1 cellular context compared by ENCODE assay signal in the genomic region with DNA sequence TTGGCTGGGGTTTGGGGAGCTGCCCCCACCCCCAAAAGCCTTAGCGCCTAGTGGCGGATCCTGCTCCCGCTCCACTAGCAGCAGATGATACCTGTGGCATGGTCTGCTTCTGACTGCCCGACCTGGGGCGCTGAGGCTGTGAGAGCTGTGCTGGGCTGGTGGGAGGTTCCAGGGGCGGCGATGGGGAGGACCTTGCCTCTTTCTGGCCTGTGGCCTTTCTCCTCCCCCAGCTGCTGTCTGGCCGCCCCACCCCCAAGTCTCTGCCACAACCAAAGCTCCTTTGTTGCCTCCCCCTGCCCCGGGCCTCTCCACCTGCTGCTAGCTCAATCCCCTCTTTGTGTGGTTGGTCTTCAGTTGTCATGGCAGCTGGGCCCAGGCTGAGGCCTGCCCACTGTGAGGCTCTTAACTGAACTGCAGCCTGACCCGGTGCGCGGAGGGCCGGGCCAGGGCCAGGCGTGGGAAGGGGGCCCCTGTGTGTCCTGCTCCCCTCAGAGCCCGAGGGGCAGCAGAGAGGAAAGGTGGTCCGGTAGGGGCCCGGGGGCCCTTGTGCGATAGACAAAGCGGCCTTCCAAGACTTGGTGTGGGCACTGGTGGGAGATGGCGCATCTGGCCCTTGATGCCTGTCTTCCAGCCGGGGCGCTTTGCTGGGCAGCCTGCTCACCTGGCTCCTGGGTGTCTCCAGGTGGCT.
TF ChIP-seq lines count a peak whose summit lies in the region.

No MANE protein-coding gene starts in this region.

TF ChIP-seq in HepG2, 621 proteins besides CTCF, POLR2A, EP300 and RAD21 (continued from another document and continues in another):
- TF ChIP-seq SKIL (CRISPR knock-in tag; IDR thresholded peaks at IDR 0.05; ENCODE audit: borderline replicate concordance) (peak; percentile 87), SMAD3 (CRISPR knock-in tag; IDR thresholded peaks at IDR 0.05) (0 out of 2 replicates have a peak, but pooled peaks have one; percentile 40), CREM (IDR thresholded peaks at IDR 0.05) (no peak), CREM (CRISPR knock-in tag; IDR thresholded peaks at IDR 0.05) (no peak), ZKSCAN5 (CRISPR knock-in tag; IDR thresholded peaks at IDR 0.05) (no peak), KIAA2018 (CRISPR knock-in tag; IDR thresholded peaks at IDR 0.05; ENCODE audit: borderline replicate concordance) (no peak), ZBTB40 (IDR thresholded peaks at IDR 0.05) (no peak), ZBTB40 (CRISPR knock-in tag; IDR thresholded peaks at IDR 0.05) (peak; percentile 50), KDM6A (CRISPR knock-in tag; IDR thresholded peaks at IDR 0.05; ENCODE audit: low read depth) (peak; percentile 59), HOXA5 (CRISPR knock-in tag; IDR thresholded peaks at IDR 0.05) (peak; percentile 90; the same call in 1 of the 2 replicates), HIVEP1 (CRISPR knock-in tag; IDR thresholded peaks at IDR 0.05) (peak; percentile 54; the same call in 1 of the 2 replicates), SMYD3 (CRISPR knock-in tag; IDR thresholded peaks at IDR 0.05) (no peak), KDM4B (CRISPR knock-in tag; IDR thresholded peaks at IDR 0.05) (0 out of 2 replicates have a peak, but pooled peaks have one; percentile 7), ARID5B (CRISPR knock-in tag; IDR thresholded peaks at IDR 0.05) (peak; percentile 51), ZNF12 (CRISPR knock-in tag; IDR thresholded peaks at IDR 0.05) (0 out of 2 replicates have a peak, but pooled peaks have one; percentile 22), ZNF550 (CRISPR knock-in tag; IDR thresholded peaks at IDR 0.05; ENCODE audit: borderline replicate concordance) (no peak), AHR (CRISPR knock-in tag; IDR thresholded peaks at IDR 0.05) (no peak), ZNF562 (CRISPR knock-in tag; IDR thresholded peaks at IDR 0.05; ENCODE audit: borderline replicate concordance) (no peak), ZNF564 (CRISPR knock-in tag; IDR thresholded peaks at IDR 0.05) (peak; percentile 27; the same call in 1 of the 2 replicates), RFXAP (CRISPR knock-in tag; IDR thresholded peaks at IDR 0.05; ENCODE audit: borderline replicate concordance) (peak; percentile 93; the same call in 1 of the 2 replicates), ZBTB21 (CRISPR knock-in tag; IDR thresholded peaks at IDR 0.05) (no peak), POGZ (CRISPR knock-in tag; IDR thresholded peaks at IDR 0.05) (peak; percentile 52), FOSL2 (CRISPR knock-in tag; IDR thresholded peaks at IDR 0.05) (peak; percentile 5; the same call in 1 of the 2 replicates), SKI (IDR thresholded peaks at IDR 0.05; ENCODE audit: partially characterized antibody) (peak; percentile 90), ISL2 (CRISPR knock-in tag; IDR thresholded peaks at IDR 0.05) (peak; percentile 57), ZNF10 (CRISPR knock-in tag; IDR thresholded peaks at IDR 0.05; ENCODE audit: borderline replicate concordance, low read depth) (no peak), MTA3 (CRISPR knock-in tag; IDR thresholded peaks at IDR 0.05) (no peak), ZNF616 (CRISPR knock-in tag; IDR thresholded peaks at IDR 0.05; ENCODE audit: low read depth) (no peak), IRF2 (CRISPR knock-in tag; IDR thresholded peaks at IDR 0.05) (peak; percentile 27; the same call in 1 of the 2 replicates)
- TF ChIP-seq, protein P1, sequence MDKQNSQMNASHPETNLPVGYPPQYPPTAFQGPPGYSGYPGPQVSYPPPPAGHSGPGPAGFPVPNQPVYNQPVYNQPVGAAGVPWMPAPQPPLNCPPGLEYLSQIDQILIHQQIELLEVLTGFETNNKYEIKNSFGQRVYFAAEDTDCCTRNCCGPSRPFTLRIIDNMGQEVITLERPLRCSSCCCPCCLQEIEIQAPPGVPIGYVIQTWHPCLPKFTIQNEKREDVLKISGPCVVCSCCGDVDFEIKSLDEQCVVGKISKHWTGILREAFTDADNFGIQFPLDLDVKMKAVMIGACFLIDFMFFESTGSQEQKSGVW (CRISPR knock-in tag; IDR thresholded peaks at IDR 0.05; ENCODE audit: borderline replicate concordance), result no peak
